Comparison of ENCODE assay signal across 24 cellular contexts in genomic region chr19:2212861-2213711, GRCh38. TPM values are rescaled to one million over a fixed set of nuclear protein-coding genes. Genes with fewer than 3 reads are reported as not detected.
DNase-seq lines count a peak whose midpoint lies in the region; ATAC-seq and TF ChIP-seq lines count a peak whose summit lies in the region.
"Had no signal": no experiment of that assay in that cellular context is flagged by ENCODE, and none has a peak within 500 bp of the region (broad histone marks: within the 10 kb centered on the region; RNA-seq: fewer than 3 reads in every experiment).

No MANE protein-coding gene starts in this region.

- no peak for DNase-seq in activated CD4-positive, alpha-beta T cell treated with anti-CD3 and anti-CD28 coated beads, Interleukin-2, amount 10 ng/mL, durations not matched to agents 24 days and 14 days
- no peak for DNase-seq in activated CD4-positive, alpha-beta T cell treated with anti-CD3 and anti-CD28 coated beads, Interleukin-2, amount 50 U/mL, for 48 hours
- DNase-seq in colonic mucosa (peak; percentile 84), lung (ENCODE audit: low spot score) (peak; percentile 39), type B pancreatic cell (ENCODE audit: extremely low spot score, unreplicated experiment) (no peak), LoVo (ENCODE audit: low spot score) (no peak)
- no peak for DNase-seq in stimulated activated naive CD4-positive, alpha-beta T cell treated with Interleukin-2 at 50 U/mL for 16 hours (lab: John Stamatoyannopoulos, UW)
- no peak for DNase-seq in activated T-cell treated with anti-CD3 and anti-CD28 coated beads, Interleukin-2, amount 50 U/mL, for 4 hours
- DNase-seq: activated CD4-positive, alpha-beta T cell treated with anti-CD3 and anti-CD28 coated beads for 4 hours; activated CD8-positive, alpha-beta memory T cell treated with anti-CD3 and anti-CD28 coated beads, Interleukin-2, amount 50 U/mL, for 48 hours; activated naive CD4-positive, alpha-beta T cell treated with anti-CD3 and anti-CD28 coated beads for 36 hours; brain microvascular endothelial cell; C1 segment of cervical spinal cord; erythroblast; GM23248; immature natural killer cell; NCI-H2107; NCI-H748 treated with DMSO at 0.1 percent for 48 hours; stimulated activated CD4-positive, alpha-beta T cell treated with anti-CD3 and anti-CD28 coated beads, Interleukin-2, amount 100 ng/mL, for 24 hours had no signal

- no peaks in the 10 kb centered on the region for H3K9me3 Mint-ChIP-seq in activated CD4-positive, alpha-beta T cell treated with anti-CD3 and anti-CD28 coated beads, Interleukin-2, amount 10 ng/mL, durations not matched to agents 24 days and 14 days
- no peaks in the 10 kb centered on the region for H3K9me3 Mint-ChIP-seq in type B pancreatic cell
- H3K9me3 Mint-ChIP-seq in activated T-cell treated with anti-CD3 and anti-CD28 coated beads, Interleukin-2, amount 50 U/mL, for 4 hours, result no peaks in the 10 kb centered on the region
- H3K9me3 Mint-ChIP-seq: activated naive CD4-positive, alpha-beta T cell treated with anti-CD3 and anti-CD28 coated beads for 36 hours; IgD-negative memory B cell; immature natural killer cell; memory B cell had no signal

- peaks cover 7% of the 10 kb centered on the region for H3K4me1 Mint-ChIP-seq in activated CD4-positive, alpha-beta T cell treated with anti-CD3 and anti-CD28 coated beads, Interleukin-2, amount 10 ng/mL, durations not matched to agents 24 days and 14 days
- H3K4me1 Mint-ChIP-seq in type B pancreatic cell (ENCODE audit: unreplicated experiment), result no peaks in the 10 kb centered on the region
- peaks cover 13% of the 10 kb centered on the region for H3K4me1 Mint-ChIP-seq in activated T-cell treated with anti-CD3 and anti-CD28 coated beads, Interleukin-2, amount 50 U/mL, for 4 hours (ENCODE audit: low read depth)
- H3K4me1 Mint-ChIP-seq: immature natural killer cell had no signal

- 86 to 90% methylated on average over 20 to 21 of the region's 21 CpGs for WGBS in lung, 2 donors

- H3K27ac Mint-ChIP-seq in activated CD4-positive, alpha-beta T cell treated with anti-CD3 and anti-CD28 coated beads, Interleukin-2, amount 10 ng/mL, durations not matched to agents 24 days and 14 days, result peak overlapping the region; percentile 4
- peak overlapping the region; percentile 88 for H3K27ac Mint-ChIP-seq in type B pancreatic cell
- H3K27ac Mint-ChIP-seq: activated naive CD4-positive, alpha-beta T cell treated with anti-CD3 and anti-CD28 coated beads for 36 hours; memory B cell had no signal

- H3K36me3 ChIP-seq in colonic mucosa (peaks cover 21% of the 10 kb centered on the region), lung (ENCODE audit: control insufficient read depth in 2 of 2, insufficient read depth in 2 of 2, low read length in 2 of 2) (peaks cover 8 to 83% of the 10 kb centered on the region in 2 donors)

- peak overlapping the region in 1 of 2 donors; percentile 77 for H3K9ac ChIP-seq in colonic mucosa (ENCODE audit: low read depth in 2 of 2, low read length in 2 of 2)
- H3K9ac ChIP-seq: GM23248 had no signal

- H3K4me3 ChIP-seq in colonic mucosa (no peak overlapping the region), lung (no peak overlapping the region)
- H3K4me3 ChIP-seq: GM23248, thoracic aorta had no signal

- no peak overlapping the region for H3K4me3 Mint-ChIP-seq in activated CD4-positive, alpha-beta T cell treated with anti-CD3 and anti-CD28 coated beads, Interleukin-2, amount 10 ng/mL, durations not matched to agents 24 days and 14 days
- peak overlapping the region; percentile 62 for H3K4me3 Mint-ChIP-seq in type B pancreatic cell
- no peak overlapping the region for H3K4me3 Mint-ChIP-seq in activated T-cell treated with anti-CD3 and anti-CD28 coated beads, Interleukin-2, amount 50 U/mL, for 4 hours
- H3K4me3 Mint-ChIP-seq: activated naive CD4-positive, alpha-beta T cell treated with anti-CD3 and anti-CD28 coated beads for 36 hours; IgD-negative memory B cell; immature natural killer cell; memory B cell had no signal

- no peaks in the 10 kb centered on the region for H3K27me3 Mint-ChIP-seq in activated CD4-positive, alpha-beta T cell treated with anti-CD3 and anti-CD28 coated beads, Interleukin-2, amount 10 ng/mL, durations not matched to agents 24 days and 14 days
- no peaks in the 10 kb centered on the region for H3K27me3 Mint-ChIP-seq in type B pancreatic cell
- H3K27me3 Mint-ChIP-seq in activated T-cell treated with anti-CD3 and anti-CD28 coated beads, Interleukin-2, amount 50 U/mL, for 4 hours (ENCODE audit: low read depth), result no peaks in the 10 kb centered on the region
- H3K27me3 Mint-ChIP-seq: IgD-negative memory B cell, memory B cell had no signal

- H3K27ac ChIP-seq in colonic mucosa (peak overlapping the region; percentile 78), lung (ENCODE audit: low read depth in 1 of 2, low read length in 1 of 2) (peak overlapping the region in 1 of 2 donors; percentile 59)
- H3K27ac ChIP-seq: brain microvascular endothelial cell, GM23248, thoracic aorta had no signal

- TF ChIP-seq CTCF in colonic mucosa (IDR thresholded peaks at IDR 0.05), result no peak
- no peak for TF ChIP-seq CTCF in lung (IDR thresholded peaks at IDR 0.05; ENCODE audit: control extremely low read depth, extremely low read depth)
- no peak for TF ChIP-seq CTCF in type B pancreatic cell (conservative IDR thresholded peaks at IDR 0.05)

- H3K9me3 ChIP-seq in colonic mucosa (no peaks in the 10 kb centered on the region), lung (ENCODE audit: control insufficient read depth in 2 of 2, insufficient read depth in 1 of 2, low read length in 1 of 2) (peaks cover 0 to 4% of the 10 kb centered on the region in 2 donors)
- H3K9me3 ChIP-seq: thoracic aorta had no signal

- ATAC-seq in lung (ENCODE audit: insufficient read depth, low FRiP score), result peak; percentile 67
- no peak for ATAC-seq in activated T-cell treated with anti-CD3 and anti-CD28 coated beads, Interleukin-2, amount 50 U/mL, for 4 hours

- H3K36me3 Mint-ChIP-seq in activated CD4-positive, alpha-beta T cell treated with anti-CD3 and anti-CD28 coated beads, Interleukin-2, amount 10 ng/mL, durations not matched to agents 24 days and 14 days (ENCODE audit: low read depth), result peaks cover 54% of the 10 kb centered on the region
- peaks cover 10% of the 10 kb centered on the region for H3K36me3 Mint-ChIP-seq in type B pancreatic cell
- H3K36me3 Mint-ChIP-seq in activated T-cell treated with anti-CD3 and anti-CD28 coated beads, Interleukin-2, amount 50 U/mL, for 4 hours (ENCODE audit: insufficient read depth), result peaks cover 17% of the 10 kb centered on the region

- H3K4me1 ChIP-seq in colonic mucosa (peaks cover 21% of the 10 kb centered on the region), lung (ENCODE audit: control insufficient read depth in 2 of 2, insufficient read depth in 2 of 2, low read length in 2 of 2) (peaks cover 0 to 9% of the 10 kb centered on the region in 2 donors)

- intact Hi-C loops in activated CD4-positive, alpha-beta T cell treated with anti-CD3 and anti-CD28 coated beads, Interleukin-2, amount 10 ng/mL, durations not matched to agents 24 days and 14 days (cut with micrococcal nuclease), result no loop called here
- intact Hi-C loops in colonic mucosa (cut with DNase I), result no loop called here

- no peaks in the 10 kb centered on the region for H3K27me3 ChIP-seq in colonic mucosa
- no peaks in the 10 kb centered on the region for H3K27me3 ChIP-seq in lung (ENCODE audit: control insufficient read depth, insufficient read depth)
- H3K27me3 ChIP-seq: brain microvascular endothelial cell had no signal

RNA-seq across cellular contexts. Expression of gene PLEKHJ1, which starts 23.0 kb away (rescaled TPM):
- total RNA-seq in activated CD4-positive, alpha-beta T cell treated with anti-CD3 and anti-CD28 coated beads, Interleukin-2, amount 10 ng/mL, durations not matched to agents 24 days and 14 days, result 70.5 and 71.6 TPM in 2 replicates
- total RNA-seq in colonic mucosa (100 to 1,000 TPM; 176 to 238 TPM), lung (10 to 100 TPM; 64.4 to 64.6 TPM), type B pancreatic cell (ENCODE audit: low replicate concordance) (107 and 131 TPM in 2 replicates)
- 10 to 100 TPM; 70.1 to 76.4 TPM for polyA plus RNA-seq in lung
- total RNA-seq in activated T-cell treated with anti-CD3 and anti-CD28 coated beads, Interleukin-2, amount 50 U/mL, for 4 hours, result 10 to 100 TPM; 69.0 to 92.2 (median 71.4) TPM

RNA-seq across cellular contexts. Expression of gene SF3A2, which starts 23.5 kb away (rescaled TPM):
- total RNA-seq in activated CD4-positive, alpha-beta T cell treated with anti-CD3 and anti-CD28 coated beads, Interleukin-2, amount 10 ng/mL, durations not matched to agents 24 days and 14 days, result 159 and 171 TPM in 2 replicates
- total RNA-seq in colonic mucosa (10 to 100 TPM; 60.9 to 99.8 TPM), lung (100 to 1,000 TPM in 1 of 2 donors, 10 to 100 TPM in 1; 67.5 to 113 TPM), type B pancreatic cell (ENCODE audit: low replicate concordance) (95.5 and 129 TPM in 2 replicates)
- polyA plus RNA-seq in lung, result 10 to 100 TPM; 37.2 to 58.5 TPM
- total RNA-seq in activated T-cell treated with anti-CD3 and anti-CD28 coated beads, Interleukin-2, amount 50 U/mL, for 4 hours, result 100 to 1,000 TPM; 174 to 195 (median 179) TPM

RNA-seq across cellular contexts. Expression of gene AMH, which starts 36.0 kb away (rescaled TPM):
- 4.0 and 5.1 TPM in 2 replicates for total RNA-seq in activated CD4-positive, alpha-beta T cell treated with anti-CD3 and anti-CD28 coated beads, Interleukin-2, amount 10 ng/mL, durations not matched to agents 24 days and 14 days
- 1 to 10 TPM in 1 of 2 donors, under 1 TPM in 1; 0.90 to 5.1 TPM for total RNA-seq in colonic mucosa
- total RNA-seq in lung, result 1 to 10 TPM; 2.1 to 3.5 TPM
- polyA plus RNA-seq in lung, result 1 to 10 TPM in 1 of 2 donors, under 1 TPM in 1; 0.73 to 1.4 TPM
- total RNA-seq in type B pancreatic cell (ENCODE audit: low replicate concordance), result 13.8 and 49.5 TPM in 2 replicates
- total RNA-seq in activated T-cell treated with anti-CD3 and anti-CD28 coated beads, Interleukin-2, amount 50 U/mL, for 4 hours, result 1 to 10 TPM; 3.9 to 9.4 (median 5.8) TPM
- total RNA-seq: GM23248 had no signal
- polyA plus RNA-seq: GM23248, immature natural killer cell had no signal

RNA-seq across cellular contexts. Expression of gene JSRP1, which starts 43.1 kb away (rescaled TPM):
- 0.40 and 0.91 TPM in 2 replicates for total RNA-seq in activated CD4-positive, alpha-beta T cell treated with anti-CD3 and anti-CD28 coated beads, Interleukin-2, amount 10 ng/mL, durations not matched to agents 24 days and 14 days
- total RNA-seq in colonic mucosa (1 to 10 TPM in 1 of 2 donors, under 1 TPM in 1; 0.64 to 1.3 TPM), lung (1 to 10 TPM in 1 of 2 donors, under 1 TPM in 1; 0.61 to 2.3 TPM), type B pancreatic cell (ENCODE audit: low replicate concordance) (0.72 TPM in 1 of 2 replicates, not detected in the other)
- 1 to 10 TPM in 1 of 2 donors, under 1 TPM in 1; 0.69 to 1.1 TPM for polyA plus RNA-seq in lung
- under 1 TPM; 0.63 to 0.95 (median 0.89) TPM for total RNA-seq in activated T-cell treated with anti-CD3 and anti-CD28 coated beads, Interleukin-2, amount 50 U/mL, for 4 hours
- total RNA-seq: A172, GM23248, sciatic nerve, thoracic aorta had no signal
- polyA plus RNA-seq: GM23248 had no signal

RNA-seq across cellular contexts. Expression of gene DOT1L, which starts 49.4 kb away (rescaled TPM):
- 127 and 137 TPM in 2 replicates for total RNA-seq in activated CD4-positive, alpha-beta T cell treated with anti-CD3 and anti-CD28 coated beads, Interleukin-2, amount 10 ng/mL, durations not matched to agents 24 days and 14 days
- total RNA-seq in colonic mucosa, result 10 to 100 TPM; 31.5 to 52.0 TPM
- total RNA-seq in lung, result 10 to 100 TPM; 20.4 to 46.4 TPM
- 10 to 100 TPM; 13.0 to 19.2 TPM for polyA plus RNA-seq in lung
- total RNA-seq in type B pancreatic cell (ENCODE audit: low replicate concordance), result 68.8 and 76.3 TPM in 2 replicates
- 10 to 100 TPM; 89.3 to 96.0 (median 94.0) TPM for total RNA-seq in activated T-cell treated with anti-CD3 and anti-CD28 coated beads, Interleukin-2, amount 50 U/mL, for 4 hours

Comparison
In these comparisons a context has a peak if more than half of its experiments do, and no peak if none do; other contexts are left out.
1. DNase-seq: peak in colonic mucosa (single experiment) and lung (single experiment); none in activated CD4-positive, alpha-beta T cell treated with anti-CD3 and anti-CD28 coated beads, Interleukin-2, amount 10 ng/mL, durations not matched to agents 24 days and 14 days (single experiment), activated CD4-positive, alpha-beta T cell treated with anti-CD3 and anti-CD28 coated beads, Interleukin-2, amount 50 U/mL, for 48 hours (0 of 2), type B pancreatic cell (single experiment), stimulated activated naive CD4-positive, alpha-beta T cell treated with Interleukin-2 at 50 U/mL for 16 hours (single experiment), LoVo (single experiment) and activated T-cell treated with anti-CD3 and anti-CD28 coated beads, Interleukin-2, amount 50 U/mL, for 4 hours (single experiment).